In genomic region chr2:180261976-180262375, GRCh38 we compare ENCODE assay signal across 7 cellular contexts.
"Had no signal": no experiment of that assay in that cellular context is flagged by ENCODE, and none has a peak within 500 bp of the region (broad histone marks: within the 10 kb centered on the region; RNA-seq: fewer than 3 reads in every experiment).

No MANE protein-coding gene starts in this region.

- ATAC-seq: HepG2 had no signal

- H3K27ac ChIP-seq: HL-60, KMS-11 had no signal

- FAIRE-seq: HepG2, HTR-8/SVneo had no signal

- DNase-seq: IMR-90, KBM-7, KG1 had no signal

- H3K9ac ChIP-seq: KMS-11 had no signal

- H3K4me2 ChIP-seq: KMS-11 had no signal
